In genomic region chrX:44343412-44343942, GRCh38 we compare ENCODE assay signal across 8 cellular contexts. TPM values are rescaled to one million over a fixed set of nuclear protein-coding genes. Genes with fewer than 3 reads are reported as not detected.
DNase-seq lines count a peak whose midpoint lies in the region; ATAC-seq and TF ChIP-seq lines count a peak whose summit lies in the region.

Gene EFHC2 (minus strand): TSS chrX:44343672. CDS start chrX:44343588, 84 bp downstream.

- TF ChIP-seq CTCF in AG04449 (IDR thresholded peaks at IDR 0.05; ENCODE audit: insufficient read depth, low read length, missing control alignments) (no peak), epithelial cell of proximal tubule (conservative IDR thresholded peaks at IDR 0.05; ENCODE audit: low read depth, low read length) (no peak)

- H3K27ac Mint-ChIP-seq in naive B cell = peak within 1 kb of the TSS; percentile 86 to 98 (median 93)
- peak within 1 kb of the TSS; percentile 95 to 97 for H3K27ac Mint-ChIP-seq in stimulated activated naive CD8-positive, alpha-beta T cell treated with anti-CD3 and anti-CD28 coated beads, Interleukin-15, amount 100 ng/mL, for 72 hours

- ATAC-seq in HG03521 (IDR thresholded peaks at IDR 0.05; ENCODE audit: unreplicated experiment) (peak; percentile 51), naive B cell (ENCODE audit: low read depth in 2 of 2) (peak; percentile 71 to 72), HG02840 (IDR thresholded peaks at IDR 0.05; ENCODE audit: low FRiP score, unreplicated experiment) (no peak)
- ATAC-seq in stimulated activated naive CD8-positive, alpha-beta T cell treated with anti-CD3 and anti-CD28 coated beads, Interleukin-15, amount 100 ng/mL, for 72 hours = peak; percentile 77

- POLR2A ChIA-PET in AG04449 (lab: Yijun Ruan, JAX) = no interaction called here

- CTCF ChIA-PET in AG04449 (lab: Yijun Ruan, JAX) = no interaction called here

- no peaks in the 10 kb centered on the region for H3K9me3 Mint-ChIP-seq in naive B cell
- no peaks in the 10 kb centered on the region for H3K9me3 Mint-ChIP-seq in stimulated activated naive CD8-positive, alpha-beta T cell treated with anti-CD3 and anti-CD28 coated beads, Interleukin-15, amount 100 ng/mL, for 72 hours

- H3K36me3 Mint-ChIP-seq in naive B cell = peaks cover 0 to 7% of the 10 kb centered on the region in 2 donors

- H3K4me1 Mint-ChIP-seq in naive B cell = peaks cover 12 to 20% (median 15%) of the 10 kb centered on the region in 3 donors
- peaks cover 14% of the 10 kb centered on the region for H3K4me1 Mint-ChIP-seq in stimulated activated naive CD8-positive, alpha-beta T cell treated with anti-CD3 and anti-CD28 coated beads, Interleukin-15, amount 100 ng/mL, for 72 hours

- H3K4me3 Mint-ChIP-seq in naive B cell = peak within 1 kb of the TSS; percentile 88 to 96 (median 92)
- peak within 1 kb of the TSS; percentile 80 to 87 for H3K4me3 Mint-ChIP-seq in stimulated activated naive CD8-positive, alpha-beta T cell treated with anti-CD3 and anti-CD28 coated beads, Interleukin-15, amount 100 ng/mL, for 72 hours

- H3K27me3 Mint-ChIP-seq in naive B cell = peaks cover 0 to 27% (median 0%) of the 10 kb centered on the region in 3 donors
- no peaks in the 10 kb centered on the region for H3K27me3 Mint-ChIP-seq in stimulated activated naive CD8-positive, alpha-beta T cell treated with anti-CD3 and anti-CD28 coated beads, Interleukin-15, amount 100 ng/mL, for 72 hours

- no peak for DNase-seq in AG04449 (ENCODE audit: low read depth, low spot score)
- peak; percentile 15 for DNase-seq in activated T-cell treated with anti-CD3 and anti-CD28 coated beads for 24 hours (ENCODE audit: low read depth)
- no peak for DNase-seq in epithelial cell of proximal tubule (ENCODE audit: low read depth)
- peak; percentile 49 for DNase-seq in naive B cell
- DNase-seq in stimulated activated naive CD8-positive, alpha-beta T cell treated with anti-CD3 and anti-CD28 coated beads, Interleukin-15, amount 100 ng/mL, for 72 hours = peak; percentile 17 to 38
- no peak for DNase-seq in SW480 (ENCODE audit: low spot score)

- peak within 1 kb of the TSS; percentile 39 for H3K4me3 ChIP-seq in AG04449 (ENCODE audit: low read depth, low read length)
- H3K4me3 ChIP-seq in epithelial cell of proximal tubule (ENCODE audit: low read depth, low read length) = peak within 1 kb of the TSS; percentile 65

RNA-seq across cellular contexts. Expression of gene EFHC2, which starts in this region (rescaled TPM):
- 0.81 TPM in 1 of 2 replicates, not detected in the other for total RNA-seq in epithelial cell of proximal tubule
- under 1 TPM in 3 of 6 donors, not detected in 3; 0.13 to 0.55 (median 0.20) TPM for polyA plus RNA-seq in naive B cell (ENCODE audit: low read depth in 6 of 6)

Comparison
In these comparisons a context has a peak if more than half of its experiments do, and no peak if none do; other contexts are left out.
1. Peak in DNase-seq and ATAC-seq in naive B cell; RNA of the gene not detected or under 1 TPM.
2. DNase-seq: peak in activated T-cell treated with anti-CD3 and anti-CD28 coated beads for 24 hours (single experiment) and stimulated activated naive CD8-positive, alpha-beta T cell treated with anti-CD3 and anti-CD28 coated beads, Interleukin-15, amount 100 ng/mL, for 72 hours (2 of 2); none in AG04449 (single experiment), epithelial cell of proximal tubule (single experiment) and SW480 (single experiment).